In the genomic region with DNA sequence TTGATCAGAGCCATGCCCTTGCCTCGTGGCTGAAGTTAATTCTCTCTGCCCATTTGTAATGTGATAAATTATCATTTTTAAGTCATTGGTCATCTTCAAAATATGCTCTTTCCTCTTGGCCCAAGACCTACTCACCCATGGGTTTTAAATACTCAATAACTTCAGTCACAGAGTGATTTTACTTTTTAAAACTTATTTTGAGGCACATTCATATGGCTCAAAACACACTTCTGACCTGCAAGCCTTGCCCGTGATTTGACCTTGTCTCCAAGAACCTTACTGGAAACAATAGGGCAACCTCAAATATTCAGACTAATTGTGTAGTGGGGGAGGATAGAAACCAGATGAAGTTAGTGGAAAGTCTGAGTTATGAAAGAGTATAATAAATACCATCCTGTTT, we compare ENCODE assay signal across 25 cellular contexts.
DNase-seq lines count a peak whose midpoint lies in the region; ATAC-seq and TF ChIP-seq lines count a peak whose summit lies in the region.
"Had no signal": no experiment of that assay in that cellular context is flagged by ENCODE, and none has a peak within 500 bp of the region (broad histone marks: within the 10 kb centered on the region; RNA-seq: fewer than 3 reads in every experiment).

No MANE protein-coding gene starts in this region.

- H4K91ac ChIP-seq in mesenchymal stem cell (ENCODE audit: low read length): no peak overlapping the region

- H3K4me3 Mint-ChIP-seq in CD4-positive, alpha-beta T cell: no peak overlapping the region
- H3K4me3 Mint-ChIP-seq: activated naive CD8-positive, alpha-beta T cell treated with anti-CD3 and anti-CD28 coated beads, Interleukin-2, amount 10 ng/mL, durations not matched to agents 7 days and 5 days; central memory CD8-positive, alpha-beta T cell; stimulated activated naive CD8-positive, alpha-beta T cell treated with anti-CD3 and anti-CD28 coated beads, Interleukin-15, amount 100 ng/mL, for 72 hours; type B pancreatic cell had no signal

- H2BK12ac ChIP-seq in mesenchymal stem cell (ENCODE audit: low read length in 2 of 2): no peak overlapping the region

- POLR2A ChIA-PET in CD4-positive, alpha-beta T cell (lab: Charles Lee): no interaction called here

- no peak overlapping the region for H3K27ac Mint-ChIP-seq in CD4-positive, alpha-beta T cell
- H3K27ac Mint-ChIP-seq: activated naive CD8-positive, alpha-beta T cell treated with anti-CD3 and anti-CD28 coated beads, Interleukin-2, amount 10 ng/mL, durations not matched to agents 7 days and 5 days; stimulated activated naive CD8-positive, alpha-beta T cell treated with anti-CD3 and anti-CD28 coated beads, Interleukin-15, amount 100 ng/mL, for 72 hours; type B pancreatic cell had no signal

- no peak overlapping the region for H4K8ac ChIP-seq in mesenchymal stem cell (ENCODE audit: low read length)

- no peak overlapping the region for H2BK15ac ChIP-seq in mesenchymal stem cell (ENCODE audit: low read depth, poor library complexity, severe bottlenecking)

- no peak overlapping the region for H2AFZ ChIP-seq in mesenchymal stem cell (ENCODE audit: low read depth, low read length)

- no peak overlapping the region for H3K4ac ChIP-seq in mesenchymal stem cell (ENCODE audit: low read depth in 1 of 2, low read length in 2 of 2)

- WGBS in mesenchymal stem cell: 80% methylated on average over 1 of the region's 2 CpGs

- no peak overlapping the region for H3K14ac ChIP-seq in mesenchymal stem cell (ENCODE audit: low read length in 2 of 2)

- H3K4me3 ChIP-seq in cardiac fibroblast (replicated peaks in 1 of 2; ENCODE audit: low read depth in 2 of 2, low read length in 2 of 2): no peak overlapping the region
- H3K4me3 ChIP-seq in mesenchymal stem cell (ENCODE audit: insufficient read depth in 1 of 2, low read depth in 1 of 2, low read length in 2 of 2): no peak overlapping the region
- H3K4me3 ChIP-seq in Peyer's patch: no peak overlapping the region
- no peak overlapping the region for H3K4me3 ChIP-seq in brain microvascular endothelial cell (ENCODE audit: low read depth, low read length)
- H3K4me3 ChIP-seq: gastrocnemius medialis, left ventricle myocardium inferior, right lobe of liver, SJCRH30 had no signal

- TF ChIP-seq CTCF in cardiac fibroblast (IDR thresholded peaks at IDR 0.05; ENCODE audit: low read depth, low read length) (no peak), Peyer's patch (IDR thresholded peaks at IDR 0.05) (no peak), brain microvascular endothelial cell (IDR thresholded peaks at IDR 0.05; ENCODE audit: low read depth, low read length, missing control alignments) (no peak)
- no peak for TF ChIP-seq CTCF in CD4-positive, alpha-beta T cell (IDR thresholded peaks at IDR 0.05)

- H2AK5ac ChIP-seq in mesenchymal stem cell (ENCODE audit: low read length, severe bottlenecking): no peak overlapping the region

- DNase-seq in AG08395 (ENCODE audit: low spot score) (peak; percentile 82), HS-27A (ENCODE audit: low read depth) (peak; percentile 43), cardiac fibroblast (ENCODE audit: low read depth in 2 of 2) (peak; percentile 78 to 88), mesenchymal stem cell (no peak), Peyer's patch (no peak), brain microvascular endothelial cell (no peak), cerebellar cortex (ENCODE audit: low spot score) (no peak)
- DNase-seq in CD4-positive, alpha-beta T cell: no peak
- DNase-seq: activated naive CD8-positive, alpha-beta T cell treated with anti-CD3 and anti-CD28 coated beads, Interleukin-2, amount 10 ng/mL, durations not matched to agents 7 days and 5 days; COR-L47; gastrocnemius medialis; Kasumi-1; left ventricle myocardium inferior; NCI-H1417; NCI-H2171; NCI-H774; nucleus accumbens; PC-3; right lobe of liver; SJCRH30; stimulated activated CD4-positive, alpha-beta T cell treated with anti-CD3 and anti-CD28 coated beads, Interleukin-2, amount 100 ng/mL, for 24 hours; stimulated activated naive CD8-positive, alpha-beta T cell treated with anti-CD3 and anti-CD28 coated beads, Interleukin-15, amount 100 ng/mL, for 72 hours had no signal

- peak overlapping the region; percentile 67 for H3K9ac ChIP-seq in mesenchymal stem cell (ENCODE audit: low read length)

- H3K4me1 Mint-ChIP-seq in CD4-positive, alpha-beta T cell (ENCODE audit: low read depth): no peaks in the 10 kb centered on the region
- H3K4me1 Mint-ChIP-seq: activated naive CD8-positive, alpha-beta T cell treated with anti-CD3 and anti-CD28 coated beads, Interleukin-2, amount 10 ng/mL, durations not matched to agents 7 days and 5 days; central memory CD8-positive, alpha-beta T cell; stimulated activated naive CD8-positive, alpha-beta T cell treated with anti-CD3 and anti-CD28 coated beads, Interleukin-15, amount 100 ng/mL, for 72 hours had no signal

- H3K27ac ChIP-seq in mesenchymal stem cell (ENCODE audit: low read length, poor library complexity, severe bottlenecking) (no peak overlapping the region), Peyer's patch (no peak overlapping the region), brain microvascular endothelial cell (no peak overlapping the region)
- no peak overlapping the region for H3K27ac ChIP-seq in CD4-positive, alpha-beta T cell (ENCODE audit: low read depth, low read length)
- H3K27ac ChIP-seq: gastrocnemius medialis, left ventricle myocardium inferior, right lobe of liver, SJCRH30 had no signal

- no peak overlapping the region for H3K23ac ChIP-seq in mesenchymal stem cell (ENCODE audit: low read length in 2 of 2)

- in situ Hi-C loops in brain microvascular endothelial cell (cut with HindIII; ENCODE audit: low pct_ligation_motif_present, low sequenced_read_pairs): no loop called here

- H3K27me3 ChIP-seq in mesenchymal stem cell (ENCODE audit: control insufficient read depth in 1 of 2, insufficient read depth in 1 of 2, low read length in 2 of 2) (no peaks in the 10 kb centered on the region), Peyer's patch (no peaks in the 10 kb centered on the region), brain microvascular endothelial cell (replicated peaks) (no peaks in the 10 kb centered on the region)
- H3K27me3 ChIP-seq in CD4-positive, alpha-beta T cell (ENCODE audit: control insufficient read depth, insufficient read depth, low read length): no peaks in the 10 kb centered on the region
- H3K27me3 ChIP-seq: gastrocnemius medialis, right lobe of liver had no signal

- no peak for TF ChIP-seq POLR2A in Peyer's patch (IDR thresholded peaks at IDR 0.05)

- no peak overlapping the region for H2BK5ac ChIP-seq in mesenchymal stem cell (ENCODE audit: low read depth, low read length, poor library complexity, severe bottlenecking)

- no peaks in the 10 kb centered on the region for H3K27me3 Mint-ChIP-seq in CD4-positive, alpha-beta T cell
- H3K27me3 Mint-ChIP-seq: activated naive CD8-positive, alpha-beta T cell treated with anti-CD3 and anti-CD28 coated beads, Interleukin-2, amount 10 ng/mL, durations not matched to agents 7 days and 5 days; type B pancreatic cell had no signal

- intact Hi-C loops in CD4-positive, alpha-beta T cell (cut with DNase I, micrococcal nuclease): loop anchor here in 1 of 2 experiments (5.0 kb wide), 1 partner anchor 1335 kb away; no protein-coding TSS in a partner anchor

- H3K36me3 ChIP-seq in mesenchymal stem cell (ENCODE audit: control insufficient read depth in 1 of 2, insufficient read depth in 2 of 2, low read depth in 1 of 2, low read length in 2 of 2) (no peaks in the 10 kb centered on the region), Peyer's patch (no peaks in the 10 kb centered on the region), brain microvascular endothelial cell (replicated peaks) (no peaks in the 10 kb centered on the region)
- H3K36me3 ChIP-seq: gastrocnemius medialis, left ventricle myocardium inferior, right lobe of liver, SJCRH30 had no signal

- H3K4me1 ChIP-seq in mesenchymal stem cell (ENCODE audit: control insufficient read depth, insufficient read depth, low read depth, low read length) (peaks cover 7% of the 10 kb centered on the region), Peyer's patch (no peaks in the 10 kb centered on the region)
- H3K4me1 ChIP-seq: gastrocnemius medialis, left ventricle myocardium inferior, right lobe of liver, SJCRH30 had no signal

- no peak overlapping the region for H2BK120ac ChIP-seq in mesenchymal stem cell (ENCODE audit: low read depth, low read length)

- H3K36me3 Mint-ChIP-seq in CD4-positive, alpha-beta T cell (ENCODE audit: low read depth): no peaks in the 10 kb centered on the region
- H3K36me3 Mint-ChIP-seq: activated naive CD8-positive, alpha-beta T cell treated with anti-CD3 and anti-CD28 coated beads, Interleukin-2, amount 10 ng/mL, durations not matched to agents 7 days and 5 days; type B pancreatic cell had no signal

- CTCF ChIA-PET in CD4-positive, alpha-beta T cell (lab: Charles Lee): no interaction called here

- H3K79me1 ChIP-seq in mesenchymal stem cell (replicated peaks; ENCODE audit: low read length, poor library complexity, severe bottlenecking): no peaks in the 10 kb centered on the region

- H3K18ac ChIP-seq in mesenchymal stem cell (ENCODE audit: low read depth in 1 of 2, low read length in 2 of 2): no peak overlapping the region

- no peaks in the 10 kb centered on the region for H3K9me3 ChIP-seq in mesenchymal stem cell (ENCODE audit: control insufficient read depth, low read length)
- no peaks in the 10 kb centered on the region for H3K9me3 ChIP-seq in Peyer's patch
- no peaks in the 10 kb centered on the region for H3K9me3 ChIP-seq in CD4-positive, alpha-beta T cell (ENCODE audit: control insufficient read depth, low read length)
- H3K9me3 ChIP-seq: gastrocnemius medialis, left ventricle myocardium inferior, right lobe of liver, SJCRH30 had no signal

- no peak for ATAC-seq in CD4-positive, alpha-beta T cell (ENCODE audit: poor library complexity)
- ATAC-seq: activated CD4-positive, CD25-positive, alpha-beta regulatory T cell treated with anti-CD3 and anti-CD28 coated beads, Interleukin-2, amount 50 U/mL, for 24 hours; gastrocnemius medialis; PC-3; right lobe of liver; stimulated activated naive CD8-positive, alpha-beta T cell treated with anti-CD3 and anti-CD28 coated beads, Interleukin-15, amount 100 ng/mL, for 72 hours had no signal

- no peaks in the 10 kb centered on the region for H3K9me3 Mint-ChIP-seq in CD4-positive, alpha-beta T cell
- H3K9me3 Mint-ChIP-seq: activated naive CD8-positive, alpha-beta T cell treated with anti-CD3 and anti-CD28 coated beads, Interleukin-2, amount 10 ng/mL, durations not matched to agents 7 days and 5 days; central memory CD8-positive, alpha-beta T cell; stimulated activated naive CD8-positive, alpha-beta T cell treated with anti-CD3 and anti-CD28 coated beads, Interleukin-15, amount 100 ng/mL, for 72 hours; type B pancreatic cell had no signal

- no peak overlapping the region for H3K4me2 ChIP-seq in mesenchymal stem cell (ENCODE audit: low read length, poor library complexity, severe bottlenecking)

Comparison
In these comparisons a context has a peak if more than half of its experiments do, and no peak if none do; other contexts are left out.
1. DNase-seq: peak in AG08395 (single experiment), HS-27A (single experiment) and cardiac fibroblast (2 of 2); none in mesenchymal stem cell (single experiment), Peyer's patch (0 of 3), brain microvascular endothelial cell (single experiment), cerebellar cortex (single experiment) and CD4-positive, alpha-beta T cell (0 of 10).